Comparison of ENCODE assay signal across 26 cellular contexts in the genomic region with DNA sequence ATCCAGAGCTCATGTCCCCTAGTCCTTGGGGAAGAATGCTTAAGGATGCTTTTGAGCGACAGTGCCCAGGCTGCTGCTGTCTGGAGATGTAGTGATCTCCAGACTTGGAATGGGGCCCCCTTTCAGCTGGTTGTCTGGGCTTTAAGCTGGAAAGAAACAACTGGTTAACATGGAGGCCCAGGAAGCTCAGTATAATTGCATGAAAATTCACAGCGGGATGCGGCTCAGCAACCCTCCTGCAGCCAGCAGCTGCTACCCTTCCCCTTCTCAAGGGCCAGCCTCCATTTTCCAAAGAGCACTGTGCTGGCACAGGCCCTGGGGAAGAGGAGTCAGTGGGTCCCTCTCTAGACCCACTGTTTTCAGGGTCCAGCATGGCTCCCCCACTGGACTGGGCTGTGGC.
"Had no signal": no experiment of that assay in that cellular context is flagged by ENCODE, and none has a peak within 500 bp of the region (broad histone marks: within the 10 kb centered on the region; RNA-seq: fewer than 3 reads in every experiment).

No MANE protein-coding gene starts in this region.

- H3K27ac Mint-ChIP-seq: nephron progenitor cell; stimulated activated memory B cell treated with anti-CD40 and anti-IgM and Interleukin-4, amounts not matched to agents 10 μg/mL and 1 μg/mL and 100 μg/mL, for 72 hours had no signal

- H3K27me3 ChIP-seq: brain microvascular endothelial cell, heart right ventricle, left lung, ovary, sigmoid colon, suprapubic skin, tibial artery, upper lobe of right lung had no signal

- DNase-seq: activated CD4-positive, alpha-beta T cell treated with anti-CD3 and anti-CD28 coated beads for 48 hours; activated CD4-positive, alpha-beta T cell treated with anti-CD3 and anti-CD28 coated beads, Interleukin-2, amount 50 U/mL, for 48 hours; activated CD4-positive, CD25-positive, alpha-beta regulatory T cell; activated CD8-positive, alpha-beta memory T cell treated with anti-CD3 and anti-CD28 coated beads, Interleukin-2, amount 50 U/mL, for 4 hours; activated gamma-delta T cell treated with Interleukin-2 at 50 U/mL for 16 hours; activated naive CD4-positive, alpha-beta T cell treated with anti-CD3 and anti-CD28 coated beads, Interleukin-2, amount 50 U/mL, for 16 hours; activated T-cell treated with anti-CD3 and anti-CD28 coated beads, Interleukin-2, amount 50 U/mL, for 1 hour; amniotic stem cell; brain microvascular endothelial cell; cortex of kidney; foreskin fibroblast; heart right ventricle; mammary epithelial cell; nephron progenitor cell; sigmoid colon; small intestine; stimulated activated CD4-positive, alpha-beta T cell treated with anti-CD3 and anti-CD28 coated beads, Interleukin-4, amount 100 ng/mL, for 24 hours; tibial artery; upper lobe of right lung had no signal

- H3K9me3 Mint-ChIP-seq: activated T-helper 17 cell treated with anti-CD3 and anti-CD28 coated beads, Interleukin-2, amount 50 U/mL, for 72 hours; nephron progenitor cell; stimulated activated memory B cell treated with anti-CD40 and anti-IgM and Interleukin-4, amounts not matched to agents 10 μg/mL and 1 μg/mL and 100 μg/mL, for 72 hours had no signal

- H3K27me3 Mint-ChIP-seq: activated T-helper 17 cell treated with anti-CD3 and anti-CD28 coated beads, Interleukin-2, amount 50 U/mL, for 72 hours; stimulated activated memory B cell treated with anti-CD40 and anti-IgM and Interleukin-4, amounts not matched to agents 10 μg/mL and 1 μg/mL and 100 μg/mL, for 72 hours had no signal

- H3K4me3 Mint-ChIP-seq: activated T-helper 17 cell treated with anti-CD3 and anti-CD28 coated beads, Interleukin-2, amount 50 U/mL, for 72 hours; nephron progenitor cell; stimulated activated memory B cell treated with anti-CD40 and anti-IgM and Interleukin-4, amounts not matched to agents 10 μg/mL and 1 μg/mL and 100 μg/mL, for 72 hours had no signal

- H3K9me3 ChIP-seq: heart right ventricle, left lung, ovary, prostate gland, sigmoid colon, suprapubic skin, tibial artery, upper lobe of right lung had no signal

- H3K27ac ChIP-seq: brain microvascular endothelial cell, heart right ventricle, left lung, ovary, prostate gland, sigmoid colon, suprapubic skin, tibial artery, upper lobe of right lung had no signal

- H3K4me3 ChIP-seq: heart right ventricle, left lung, ovary, prostate gland, sigmoid colon, suprapubic skin, tibial artery, upper lobe of right lung had no signal

- H3K36me3 ChIP-seq: ovary, prostate gland had no signal

- ATAC-seq: activated T-helper 17 cell treated with anti-CD3 and anti-CD28 coated beads, Interleukin-2, amount 50 U/mL, for 72 hours; esophagus mucosa; heart right ventricle; left lung; stimulated activated memory B cell treated with anti-CD40 and anti-IgM and Interleukin-4, amounts not matched to agents 10 μg/mL and 1 μg/mL and 100 μg/mL, for 72 hours; upper lobe of right lung had no signal
